ENCODE assay signal across 14 cellular contexts in genomic region chr7:1150400-1151002, GRCh38.
"Had no signal": no experiment of that assay in that cellular context is flagged by ENCODE, and none has a peak within 500 bp of the region (broad histone marks: within the 10 kb centered on the region; RNA-seq: fewer than 3 reads in every experiment).

No MANE protein-coding gene starts in this region.

- DNase-seq: heart left ventricle; hippocampal formation; kidney glomerular epithelial cell; mesendoderm; naive B cell; sigmoid colon; stimulated activated naive CD4-positive, alpha-beta T cell; stomach; substantia nigra; transverse colon had no signal

- H3K9me3 ChIP-seq: heart left ventricle, neutrophil, sigmoid colon, stomach, thoracic aorta, transverse colon had no signal

- H3K4me3 ChIP-seq: heart left ventricle, sigmoid colon, skin epidermis, stomach, thoracic aorta, transverse colon had no signal

- H3K4me3 Mint-ChIP-seq: dendritic cell treated with granulocyte-macrophage colony-stimulating factor and Interleukin-4, amounts not matched to agents 40 ng/mL and 50 ng/mL, for 4 days; naive B cell had no signal

- H3K27ac Mint-ChIP-seq: dendritic cell treated with granulocyte-macrophage colony-stimulating factor and Interleukin-4, amounts not matched to agents 40 ng/mL and 50 ng/mL, for 4 days had no signal

- H3K27ac ChIP-seq: heart left ventricle, neutrophil, sigmoid colon, skin epidermis, stomach, thoracic aorta, transverse colon had no signal

- H3K9me3 Mint-ChIP-seq: dendritic cell treated with granulocyte-macrophage colony-stimulating factor and Interleukin-4, amounts not matched to agents 40 ng/mL and 50 ng/mL, for 4 days; naive B cell had no signal

- H3K4me1 Mint-ChIP-seq: naive B cell had no signal

- H3K4me1 ChIP-seq: heart left ventricle, sigmoid colon, transverse colon had no signal

- ATAC-seq: heart left ventricle had no signal

- H3K27me3 Mint-ChIP-seq: dendritic cell treated with granulocyte-macrophage colony-stimulating factor and Interleukin-4, amounts not matched to agents 40 ng/mL and 50 ng/mL, for 4 days; naive B cell had no signal
